ENCODE assay signal across 8 cellular contexts in the genomic region with DNA sequence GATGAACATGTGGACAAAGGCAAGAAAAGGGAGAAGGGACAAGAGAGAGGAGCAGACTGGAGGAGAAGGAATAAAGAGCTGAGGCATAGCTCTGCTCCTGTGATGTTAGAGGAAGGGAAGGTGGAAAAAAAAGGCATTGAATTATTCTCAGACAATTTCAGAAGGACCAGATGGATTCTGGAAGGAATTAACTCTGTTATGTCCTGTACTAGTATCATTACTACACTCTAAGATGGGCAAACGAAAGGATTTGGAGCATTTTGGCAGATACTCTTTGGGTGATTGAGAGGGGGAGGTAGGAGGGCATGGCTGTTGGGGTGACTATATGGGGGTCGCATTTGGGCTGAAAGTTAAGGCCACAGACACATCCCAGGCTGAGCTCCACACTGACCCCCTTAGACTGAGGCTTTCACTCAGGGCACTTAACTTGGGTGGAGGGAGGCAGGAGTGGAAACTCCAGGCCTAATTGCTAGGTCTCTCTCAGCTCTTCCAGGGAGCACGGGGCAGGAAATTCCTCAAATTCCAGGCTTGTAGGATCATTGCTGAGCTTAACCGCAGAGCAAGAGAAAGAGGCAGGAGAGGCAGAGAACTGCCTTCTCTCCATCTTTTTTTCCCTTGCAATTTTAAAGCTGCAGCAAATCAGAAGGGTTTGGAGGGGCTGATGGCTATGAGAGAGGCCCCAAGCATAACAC. TPM values are rescaled to one million over a fixed set of nuclear protein-coding genes. Genes with fewer than 3 reads are reported as not detected.
DNase-seq lines count a peak whose midpoint lies in the region; ATAC-seq and TF ChIP-seq lines count a peak whose summit lies in the region.

No MANE protein-coding gene starts in this region.

- DNase-seq in HFF-Myc (ENCODE audit: extremely low read depth, low read depth) (peak; percentile 94), T47D (ENCODE audit: low read depth in 1 of 2, low spot score in 1 of 2) (peak; percentile 45 to 90), iPS-NIHi7 (ENCODE audit: extremely low spot score) (peak; percentile 72), smooth muscle cell of the brain vasculature (ENCODE audit: low read depth, low spot score) (peak; percentile 75), occipital lobe (lab: John Stamatoyannopoulos, UW) (no peak)
- DNase-seq in activated naive CD4-positive, alpha-beta T cell (lab: John Stamatoyannopoulos, UW) = no peak

- no peak for ATAC-seq in HG02840 (IDR thresholded peaks at IDR 0.05; ENCODE audit: low FRiP score, unreplicated experiment)
- no peak for ATAC-seq in GM18861 (IDR thresholded peaks at IDR 0.05; ENCODE audit: unreplicated experiment)

- H3K4me3 ChIP-seq in HFF-Myc (replicated peaks; ENCODE audit: low read depth, low read length) = peak overlapping the region; percentile 36

- in situ Hi-C loops in T47D (cut with HindIII; ENCODE audit: low pct_unique_long_range_greater_than_20kb, low sequenced_read_pairs) = no loop called here

- no peak for TF ChIP-seq CTCF in HFF-Myc (IDR thresholded peaks at IDR 0.05; ENCODE audit: low read depth, low read length, missing control alignments)

RNA-seq across cellular contexts. Expression of gene KIRREL1, which starts 25.9 kb away (rescaled TPM):
- 20.6 TPM for total RNA-seq in occipital lobe

Comparison
In these comparisons a context has a peak if more than half of its experiments do, and no peak if none do; other contexts are left out.
1. DNase-seq: peak in HFF-Myc (single experiment), T47D (2 of 2), iPS-NIHi7 (single experiment) and smooth muscle cell of the brain vasculature (single experiment); none in occipital lobe (single experiment) and activated naive CD4-positive, alpha-beta T cell (0 of 4).